ENCODE assay signal across 6 cellular contexts in genomic region chr7:70828366-70828765, GRCh38.
"Had no signal": no experiment of that assay in that cellular context is flagged by ENCODE, and none has a peak within 500 bp of the region (broad histone marks: within the 10 kb centered on the region; RNA-seq: fewer than 3 reads in every experiment).

No MANE protein-coding gene starts in this region.

- H2AFZ ChIP-seq: GM23338 had no signal

- FAIRE-seq: H54, HTR-8/SVneo had no signal

- H3K4me3 ChIP-seq: GM23338, K562 had no signal

- H3K4me2 ChIP-seq: GM23338 had no signal

- DNase-seq: HCEC 1CT, IMR-90 had no signal
